In genomic region chr14:22563987-22564386, GRCh38 we compare ENCODE assay signal across 10 cellular contexts. TPM values are rescaled to one million over a fixed set of nuclear protein-coding genes. Genes with fewer than 3 reads are reported as not detected.
A peak's percentile ranks its signal among the peaks of the same experiment; 100 is the strongest.
DNase-seq lines count a peak whose midpoint lies in the region; ATAC-seq and TF ChIP-seq lines count a peak whose summit lies in the region.
"Had no signal": no experiment of that assay in that cellular context is flagged by ENCODE, and none has a peak within 500 bp of the region (broad histone marks: within the 10 kb centered on the region; RNA-seq: fewer than 3 reads in every experiment).

No MANE protein-coding gene starts in this region.

- peak overlapping the region; percentile 78 for H2BK120ac ChIP-seq in mesendoderm (ENCODE audit: low read depth, low read length)

- POLR2A ChIA-PET in CD8-positive, alpha-beta T cell (lab: Charles Lee) = interaction anchor here (0.7 to 4.5 kb wide), 5 partner anchors 8 to 728 kb away, joined by 3 to 17 read pairs (median 5); no protein-coding TSS in a partner anchor

- peak overlapping the region; percentile 59 for H3K4me3 Mint-ChIP-seq in CD8-positive, alpha-beta T cell
- H3K4me3 Mint-ChIP-seq in T-helper 1 cell treated with Interleukin-12 subunit alpha and Interleukin-12 subunit beta and Interleukin-4 antibody, amounts not matched to agents 30 μg/mL and 1 μg/mL, for 36 hours = peak overlapping the region; percentile 63

- H3K9me3 Mint-ChIP-seq in CD8-positive, alpha-beta T cell = no peaks in the 10 kb centered on the region
- no peaks in the 10 kb centered on the region for H3K9me3 Mint-ChIP-seq in T-helper 1 cell treated with Interleukin-12 subunit alpha and Interleukin-12 subunit beta and Interleukin-4 antibody, amounts not matched to agents 30 μg/mL and 1 μg/mL, for 36 hours

- WGBS in mesendoderm (ENCODE audit: extremely low coverage, insufficient coverage, low lambda C conversion rate) = no CpG with 5 or more reads among the region's 5 CpGs

- H3K79me1 ChIP-seq in mesendoderm (ENCODE audit: low read length) = peaks cover 2% of the 10 kb centered on the region

- H3K4me1 ChIP-seq in CD8-positive, alpha-beta T cell (ENCODE audit: insufficient read depth, low read length) = peaks cover 96% of the 10 kb centered on the region
- H3K4me1 ChIP-seq in mesendoderm (ENCODE audit: control insufficient read depth, low read depth, low read length) = peaks cover 6% of the 10 kb centered on the region

- no peak for ATAC-seq in CD8-positive, alpha-beta T cell
- ATAC-seq in GM18909 (IDR thresholded peaks at IDR 0.05; ENCODE audit: poor library complexity, unreplicated experiment) (peak; percentile 35), SK-N-SH treated with all-trans-retinoic acid at 6 μM for 48 hours (no peak)

- peak in 1 of 7 experiments; percentile 21 for DNase-seq in CD8-positive, alpha-beta T cell
- no peak for DNase-seq in mesendoderm
- DNase-seq in NCI-H2029 (lab: John Stamatoyannopoulos, UW) = no peak
- no peak for DNase-seq in AG20443 (ENCODE audit: low spot score)
- DNase-seq in CD1c-positive myeloid dendritic cell (ENCODE audit: extremely low spot score) = no peak
- DNase-seq: DND-41, NCI-H524 treated with DMSO at 0.1 percent for 48 hours had no signal

- no peak overlapping the region for H4K5ac ChIP-seq in mesendoderm (ENCODE audit: low read length)

- H3K23ac ChIP-seq in mesendoderm (ENCODE audit: low read length) = no peak overlapping the region

- CTCF ChIA-PET in CD8-positive, alpha-beta T cell (lab: Charles Lee) = interaction anchor here (0.6 to 14.3 kb wide), 10 partner anchors 13 to 712 kb away, joined by 3 to 408 read pairs (median 3); partner anchors contain the start of gene ABHD4

- H3K9me3 ChIP-seq in CD8-positive, alpha-beta T cell (ENCODE audit: low read length) = no peaks in the 10 kb centered on the region

- H4K8ac ChIP-seq in mesendoderm (ENCODE audit: low read depth, low read length) = no peak overlapping the region

- peaks cover 96% of the 10 kb centered on the region for H3K4me1 Mint-ChIP-seq in CD8-positive, alpha-beta T cell (ENCODE audit: low read depth)
- peaks cover 87% of the 10 kb centered on the region for H3K4me1 Mint-ChIP-seq in T-helper 1 cell treated with Interleukin-12 subunit alpha and Interleukin-12 subunit beta and Interleukin-4 antibody, amounts not matched to agents 30 μg/mL and 1 μg/mL, for 36 hours (ENCODE audit: low read depth)

- no peaks in the 10 kb centered on the region for H3K27me3 ChIP-seq in CD8-positive, alpha-beta T cell (ENCODE audit: insufficient read depth, low read length)
- H3K27me3 ChIP-seq in mesendoderm (ENCODE audit: insufficient read depth, low read length, poor library complexity) = no peaks in the 10 kb centered on the region

- peaks cover 21% of the 10 kb centered on the region for H3K36me3 Mint-ChIP-seq in CD8-positive, alpha-beta T cell
- peaks cover 24% of the 10 kb centered on the region for H3K36me3 Mint-ChIP-seq in T-helper 1 cell treated with Interleukin-12 subunit alpha and Interleukin-12 subunit beta and Interleukin-4 antibody, amounts not matched to agents 30 μg/mL and 1 μg/mL, for 36 hours (ENCODE audit: low read depth)

- TF ChIP-seq CTCF in CD8-positive, alpha-beta T cell (IDR thresholded peaks at IDR 0.05) = no peak

- peak overlapping the region; percentile 98 for H3K27ac Mint-ChIP-seq in CD8-positive, alpha-beta T cell
- peak overlapping the region; percentile 94 for H3K27ac Mint-ChIP-seq in T-helper 1 cell treated with Interleukin-12 subunit alpha and Interleukin-12 subunit beta and Interleukin-4 antibody, amounts not matched to agents 30 μg/mL and 1 μg/mL, for 36 hours

- H3K4me2 ChIP-seq in mesendoderm (ENCODE audit: low read length) = no peak overlapping the region

- H3K36me3 ChIP-seq in CD8-positive, alpha-beta T cell (ENCODE audit: insufficient read depth, low read length) = no peaks in the 10 kb centered on the region
- H3K36me3 ChIP-seq in mesendoderm (ENCODE audit: control insufficient read depth, insufficient read depth, low read length) = peaks cover 1% of the 10 kb centered on the region

- peak overlapping the region; percentile 2 for H3K27ac ChIP-seq in CD8-positive, alpha-beta T cell (ENCODE audit: low read depth, low read length)
- H3K27ac ChIP-seq in mesendoderm (ENCODE audit: low read depth, low read length) = no peak overlapping the region

- intact Hi-C loops in CD8-positive, alpha-beta T cell (cut with DNase I, micrococcal nuclease) = loop anchor here (2.0 to 10.0 kb wide), 3 partner anchors 249 to 741 kb away; partner anchors contain the start of genes BCL2L2 (in 1 of the 2) and PPP1R3E (in 1 of the 2)

- H3K27me3 Mint-ChIP-seq in CD8-positive, alpha-beta T cell (ENCODE audit: low read depth) = no peaks in the 10 kb centered on the region
- no peaks in the 10 kb centered on the region for H3K27me3 Mint-ChIP-seq in T-helper 1 cell treated with Interleukin-12 subunit alpha and Interleukin-12 subunit beta and Interleukin-4 antibody, amounts not matched to agents 30 μg/mL and 1 μg/mL, for 36 hours (ENCODE audit: low read depth)

- no peak overlapping the region for H3K56ac ChIP-seq in mesendoderm (ENCODE audit: low read length)

- no peak overlapping the region for H2AK5ac ChIP-seq in mesendoderm (ENCODE audit: low read length)

- no peaks in the 10 kb centered on the region for H3K79me2 ChIP-seq in mesendoderm (ENCODE audit: control insufficient read depth, insufficient read depth, low read length)

- H2BK5ac ChIP-seq in mesendoderm (ENCODE audit: low read length) = no peak overlapping the region

- H3K9ac ChIP-seq in mesendoderm (ENCODE audit: low read length) = no peak overlapping the region

- H2BK15ac ChIP-seq in mesendoderm (replicated peaks; ENCODE audit: low read depth) = no peak overlapping the region

- no peak overlapping the region for H3K4ac ChIP-seq in mesendoderm (ENCODE audit: low read depth, low read length)

- no peak overlapping the region for H3K4me3 ChIP-seq in CD8-positive, alpha-beta T cell (ENCODE audit: low read depth, low read length)
- no peak overlapping the region for H3K4me3 ChIP-seq in mesendoderm (ENCODE audit: low read length)

- peak overlapping the region; percentile 22 for H3K18ac ChIP-seq in mesendoderm (ENCODE audit: low read length)

TF ChIP-seq in SK-N-SH treated with all-trans-retinoic acid at 6 μM for 48 hours, 23 proteins besides CTCF, POLR2A, EP300 and RAD21 (continues in another document):
- TF ChIP-seq SNAI2 (CRISPR knock-in tag; IDR thresholded peaks at IDR 0.05) = no peak
- TF ChIP-seq OSR1 (CRISPR knock-in tag; IDR thresholded peaks at IDR 0.05) = no peak
- TF ChIP-seq POU6F1 (CRISPR knock-in tag; IDR thresholded peaks at IDR 0.05; ENCODE audit: borderline replicate concordance, low read depth) = no peak
- TF ChIP-seq PATZ1 (CRISPR knock-in tag; IDR thresholded peaks at IDR 0.05; ENCODE audit: borderline replicate concordance) = no peak
- no peak for TF ChIP-seq ARNTL (CRISPR knock-in tag; IDR thresholded peaks at IDR 0.05; ENCODE audit: borderline replicate concordance, low read depth)
- TF ChIP-seq CSRNP3 (CRISPR knock-in tag; IDR thresholded peaks at IDR 0.05) = no peak
- no peak for TF ChIP-seq ESRRG (CRISPR knock-in tag; IDR thresholded peaks at IDR 0.05)

RNA-seq across cellular contexts. Expression of gene DAD1, which starts 25.0 kb away (rescaled TPM):
- total RNA-seq in CD8-positive, alpha-beta T cell = 10 to 100 TPM; 27.2 to 35.6 TPM
- 168 TPM for polyA plus RNA-seq in mesendoderm (2013, experiment 1 of 2)
- polyA plus RNA-seq in mesendoderm (2013, experiment 2 of 2) = 167 TPM

RNA-seq across cellular contexts. Expression of gene ABHD4, which starts 34.1 kb away (rescaled TPM):
- total RNA-seq in CD8-positive, alpha-beta T cell = 1 to 10 TPM; 7.9 to 8.3 TPM
- 35.9 TPM for polyA plus RNA-seq in mesendoderm (2013, experiment 1 of 2)
- polyA plus RNA-seq in mesendoderm (2013, experiment 2 of 2) = 31.8 TPM
